16 cellular contexts compared by ENCODE assay signal in the genomic region with DNA sequence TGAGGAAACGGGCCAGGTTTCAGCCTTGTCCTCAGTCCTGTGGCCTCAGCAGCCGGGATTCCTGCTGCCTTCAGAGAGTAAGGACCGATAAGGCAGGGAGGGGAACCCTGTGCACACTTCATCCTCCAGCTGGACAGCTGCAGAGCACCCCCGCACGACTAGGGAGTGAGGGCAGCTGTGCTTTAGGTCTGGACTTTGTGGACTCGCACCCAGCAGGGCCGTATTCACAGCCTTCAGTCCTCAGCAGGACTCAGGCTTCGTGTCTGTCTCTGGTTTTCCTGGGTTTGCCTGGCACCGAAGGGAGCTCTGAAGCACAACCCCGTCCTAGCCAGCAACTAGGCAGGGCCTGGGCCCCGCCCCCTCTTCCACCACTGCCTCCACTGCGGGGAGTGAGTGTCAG. TPM values are rescaled to one million over a fixed set of nuclear protein-coding genes. Genes with fewer than 3 reads are reported as not detected.
"Had no signal": no experiment of that assay in that cellular context is flagged by ENCODE, and none has a peak within 500 bp of the region (broad histone marks: within the 10 kb centered on the region; RNA-seq: fewer than 3 reads in every experiment).

No MANE protein-coding gene starts in this region.

- H3K4me3 Mint-ChIP-seq: activated naive CD8-positive, alpha-beta T cell; T-helper 1 cell treated with Interleukin-12 subunit alpha and Interleukin-12 subunit beta and Interleukin-4 antibody, amounts not matched to agents 30 μg/mL and 1 μg/mL, for 36 hours had no signal

- H3K4me1 ChIP-seq: breast epithelium, colonic mucosa had no signal

- H3K9me3 Mint-ChIP-seq: T-helper 1 cell treated with Interleukin-12 subunit alpha and Interleukin-12 subunit beta and Interleukin-4 antibody, amounts not matched to agents 30 μg/mL and 1 μg/mL, for 36 hours had no signal

- ATAC-seq: activated CD4-positive, CD25-positive, alpha-beta regulatory T cell treated with anti-CD3 and anti-CD28 coated beads, Interleukin-2, amount 50 U/mL, for 24 hours had no signal

- H3K27me3 Mint-ChIP-seq: activated naive CD8-positive, alpha-beta T cell had no signal

- H3K27ac Mint-ChIP-seq: T-helper 1 cell treated with Interleukin-12 subunit alpha and Interleukin-12 subunit beta and Interleukin-4 antibody, amounts not matched to agents 30 μg/mL and 1 μg/mL, for 36 hours had no signal

- H3K4me3 ChIP-seq: breast epithelium, colonic mucosa, smooth muscle cell, tibial artery had no signal

- DNase-seq: activated gamma-delta T cell; activated T-cell treated with anti-CD3 and anti-CD28 coated beads, Interleukin-2, amount 50 U/mL, for 1 hour; colonic mucosa; effector CD4-positive, alpha-beta T cell; foreskin melanocyte; retina; SK-N-SH; tibial artery had no signal

- H3K27me3 ChIP-seq: breast epithelium, colonic mucosa, tibial artery had no signal

- H3K27ac ChIP-seq: breast epithelium, colonic mucosa had no signal

- H3K36me3 ChIP-seq: breast epithelium had no signal

- H3K9me3 ChIP-seq: breast epithelium, colonic mucosa, SK-N-SH, tibial artery had no signal

RNA-seq across cellular contexts. Expression of a gene that starts 45.8 kb away (rescaled TPM):
- total RNA-seq: breast epithelium, lower leg skin, mesenteric fat pad, smooth muscle cell had no signal
- polyA plus RNA-seq: keratinocyte, smooth muscle cell had no signal
